9 cellular contexts compared by ENCODE assay signal in genomic region chr22:50674606-50675552, GRCh38. TPM values are rescaled to one million over a fixed set of nuclear protein-coding genes. Genes with fewer than 3 reads are reported as not detected.
DNase-seq lines count a peak whose midpoint lies in the region; ATAC-seq, FAIRE-seq and TF ChIP-seq lines count a peak whose summit lies in the region.
"Had no signal": no experiment of that assay in that cellular context is flagged by ENCODE, and none has a peak within 500 bp of the region (broad histone marks: within the 10 kb centered on the region; RNA-seq: fewer than 3 reads in every experiment).

No MANE protein-coding gene starts in this region.

- H3K9me3 ChIP-seq in lower lobe of right lung (no peaks in the 10 kb centered on the region), tibial artery (no peaks in the 10 kb centered on the region)

- ATAC-seq in activated CD4-positive, CD25-positive, alpha-beta regulatory T cell treated with anti-CD3 and anti-CD28 coated beads, Interleukin-2, amount 50 U/mL, for 24 hours = peak; percentile 29 to 34
- ATAC-seq in lower lobe of right lung (peak; percentile 73 to 77), GM18498 (IDR thresholded peaks at IDR 0.05; ENCODE audit: unreplicated experiment) (no peak)

- no peak for FAIRE-seq in bronchial epithelial cell (lab: Jason Lieb, UNC)
- FAIRE-seq: G401.6 had no signal

- peaks cover 16% of the 10 kb centered on the region for H3K4me1 ChIP-seq in lower lobe of right lung
- H3K4me1 ChIP-seq in tibial artery = peaks cover 0 to 18% (median 15%) of the 10 kb centered on the region in 4 donors

- H3K27ac ChIP-seq in lower lobe of right lung (peak overlapping the region; percentile 64), tibial artery (no peak overlapping the region)

- intact Hi-C loops in lower lobe of right lung (cut with DNase I) = no loop called here
- intact Hi-C loops in tibial artery (cut with DNase I; ENCODE audit: low total_unique reads) = no loop called here

- TF ChIP-seq CTCF in bronchial epithelial cell (IDR thresholded peaks at IDR 0.05; ENCODE audit: insufficient read depth, low read length, severe bottlenecking) = no peak
- no peak for TF ChIP-seq CTCF in lower lobe of right lung (IDR thresholded peaks at IDR 0.05)
- TF ChIP-seq CTCF in tibial artery (IDR thresholded peaks at IDR 0.05) = no peak

- DNase-seq in activated CD4-positive, CD25-positive, alpha-beta regulatory T cell (lab: John Stamatoyannopoulos, UW) = no peak
- DNase-seq in NCI-H510A (lab: John Stamatoyannopoulos, UW) (peak; percentile 71), bronchial epithelial cell (ENCODE audit: low read depth) (peak; percentile 74), lower lobe of right lung (peak; percentile 86), tibial artery (no peak), GM19240 (ENCODE audit: insufficient read length, low spot score) (no peak)

- no peaks in the 10 kb centered on the region for H3K27me3 ChIP-seq in bronchial epithelial cell (ENCODE audit: control insufficient read depth, insufficient read depth, low read length)
- peaks cover 13% of the 10 kb centered on the region for H3K27me3 ChIP-seq in lower lobe of right lung (ENCODE audit: low read depth)
- H3K27me3 ChIP-seq in tibial artery = peaks cover 0 to 67% of the 10 kb centered on the region in 2 donors

- H3K4me3 ChIP-seq in bronchial epithelial cell (ENCODE audit: low read depth, low read length) = peak overlapping the region; percentile 41
- peak overlapping the region; percentile 58 for H3K4me3 ChIP-seq in lower lobe of right lung
- peak overlapping the region; percentile 22 to 38 for H3K4me3 ChIP-seq in tibial artery

- peaks cover 2% of the 10 kb centered on the region for H3K36me3 ChIP-seq in bronchial epithelial cell (ENCODE audit: control insufficient read depth, insufficient read depth, low read length)
- peaks cover 8% of the 10 kb centered on the region for H3K36me3 ChIP-seq in lower lobe of right lung
- H3K36me3 ChIP-seq in tibial artery = no peaks in the 10 kb centered on the region

RNA-seq across cellular contexts. Expression of gene SHANK3, which starts 2.3 kb away (rescaled TPM):
- 0.79 and 0.90 TPM in 2 replicates for total RNA-seq in bronchial epithelial cell
- 50.6 TPM for total RNA-seq in lower lobe of right lung

RNA-seq across cellular contexts. Expression of gene ARSA, which starts 46.9 kb away (rescaled TPM):
- 12.1 and 13.6 TPM in 2 replicates for total RNA-seq in bronchial epithelial cell
- total RNA-seq in lower lobe of right lung = 53.5 TPM

Comparison
In these comparisons a context has a peak if more than half of its experiments do, and no peak if none do; other contexts are left out.
1. DNase-seq: peak in NCI-H510A (single experiment), bronchial epithelial cell (single experiment) and lower lobe of right lung (single experiment); none in activated CD4-positive, CD25-positive, alpha-beta regulatory T cell (0 of 4), tibial artery (0 of 2) and GM19240 (single experiment).
2. RNA of gene SHANK3, which starts 2.3 kb away (total RNA-seq): 50.6 TPM in lower lobe of right lung (single experiment); 0.79 to 0.90 TPM in bronchial epithelial cell; every median in the first group is over 10 times any median in the second.
3. Peak in every context shown above with its lines, with median percentiles within 50 percentile points of each other: H3K4me3 ChIP-seq.